Comparison of ENCODE assay signal across 17 cellular contexts in the genomic region with DNA sequence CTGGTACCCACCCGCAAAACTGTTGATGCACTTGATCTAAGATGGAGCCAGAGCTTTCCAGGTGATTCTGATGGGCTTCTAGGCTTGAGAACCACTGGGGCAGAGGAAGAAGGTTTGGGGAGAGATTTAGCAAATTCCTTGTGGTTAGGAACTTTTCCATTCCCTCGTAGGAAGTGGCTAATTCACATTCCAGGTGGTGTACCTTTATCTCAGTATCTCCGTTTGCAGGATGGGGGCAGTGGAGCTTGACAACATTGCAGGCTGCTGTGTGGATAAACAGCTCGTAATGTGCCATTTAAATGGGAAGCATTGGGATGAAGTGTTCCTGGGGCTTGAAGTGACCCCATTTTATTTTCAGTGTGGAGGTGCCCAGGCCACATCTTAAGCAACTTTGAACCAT.
DNase-seq lines count a peak whose midpoint lies in the region; ATAC-seq, FAIRE-seq and TF ChIP-seq lines count a peak whose summit lies in the region.
"Had no signal": no experiment of that assay in that cellular context is flagged by ENCODE, and none has a peak within 500 bp of the region (broad histone marks: within the 10 kb centered on the region; RNA-seq: fewer than 3 reads in every experiment).

No MANE protein-coding gene starts in this region.

- H3K4ac ChIP-seq in trophoblast cell (ENCODE audit: low read depth, low read length), result no peak overlapping the region

- H2AK5ac ChIP-seq in trophoblast cell (ENCODE audit: low read length), result no peak overlapping the region

- no peaks in the 10 kb centered on the region for H3K36me3 ChIP-seq in astrocyte (ENCODE audit: insufficient read depth, low read length)
- no peaks in the 10 kb centered on the region for H3K36me3 ChIP-seq in trophoblast cell (ENCODE audit: control insufficient read depth in 1 of 2, insufficient read depth in 2 of 2, low read length in 2 of 2)
- H3K36me3 ChIP-seq: BLaER1 treated with 17β-estradiol and CSF1 and Interleukin-3, amounts not matched to agents 10 nM and 100 nM had no signal

- H3K4me3 Mint-ChIP-seq in astrocyte (ENCODE audit: unreplicated experiment) (no peak overlapping the region), WTC11 (no peak overlapping the region)
- no peak overlapping the region for H3K4me3 Mint-ChIP-seq in activated naive CD4-positive, alpha-beta T cell treated with anti-CD3 and anti-CD28 coated beads, Interleukin-2, amount 10 ng/mL, durations not matched to agents 7 days and 5 days
- H3K4me3 Mint-ChIP-seq: B cell; CD8-positive, alpha-beta T cell; H9 had no signal

- H2BK120ac ChIP-seq in trophoblast cell (ENCODE audit: insufficient read depth, low read length, poor library complexity), result peak overlapping the region; percentile 12

- POLR2A ChIA-PET in WTC11 (lab: Charles Lee), result no interaction called here

- H3K9ac ChIP-seq in astrocyte (ENCODE audit: low read length), result no peak overlapping the region
- no peak overlapping the region for H3K9ac ChIP-seq in trophoblast cell (ENCODE audit: low read length)
- H3K9ac ChIP-seq: BLaER1 treated with 17β-estradiol and CSF1 and Interleukin-3, amounts not matched to agents 10 nM and 100 nM had no signal

- H2AFZ ChIP-seq in astrocyte (ENCODE audit: low read depth, low read length), result no peak overlapping the region
- no peak overlapping the region for H2AFZ ChIP-seq in trophoblast cell (ENCODE audit: insufficient read depth, low read length, poor library complexity)

- H3K4me1 ChIP-seq in astrocyte (ENCODE audit: insufficient read depth, low read length) (peaks cover 6% of the 10 kb centered on the region), trophoblast cell (ENCODE audit: control insufficient read depth in 1 of 2, insufficient read depth in 2 of 2, low read length in 2 of 2) (peaks cover 11% of the 10 kb centered on the region in 2 experiments)

- ATAC-seq in WTC11 (no peak), GM21381 (IDR thresholded peaks at IDR 0.05; ENCODE audit: unreplicated experiment) (no peak)
- ATAC-seq: CD8-positive, alpha-beta T cell; HepG2 had no signal

- WGBS in trophoblast cell (ENCODE audit: extremely low coverage, insufficient coverage, insufficient read length), result no CpG with 5 or more reads among the region's 4 CpGs

- no peak for FAIRE-seq in astrocyte (lab: Jason Lieb, UNC)
- FAIRE-seq: H1, HepG2 had no signal

- H3K9me3 Mint-ChIP-seq in astrocyte (ENCODE audit: unreplicated experiment) (no peaks in the 10 kb centered on the region), WTC11 (0 out of 2 replicates have a peak, but pooled peaks cover 8% of the 10 kb centered on the region)
- H3K9me3 Mint-ChIP-seq in activated naive CD4-positive, alpha-beta T cell treated with anti-CD3 and anti-CD28 coated beads, Interleukin-2, amount 10 ng/mL, durations not matched to agents 7 days and 5 days, result peaks cover 2% of the 10 kb centered on the region
- H3K9me3 Mint-ChIP-seq: CD8-positive, alpha-beta T cell had no signal

- H3K23ac ChIP-seq in trophoblast cell (ENCODE audit: low read length), result no peak overlapping the region

- H3K4me1 Mint-ChIP-seq in astrocyte (ENCODE audit: low read depth, unreplicated experiment) (peaks cover 12% of the 10 kb centered on the region), WTC11 (peaks cover 5% of the 10 kb centered on the region; the same call in 1 of the 2 replicates)
- H3K4me1 Mint-ChIP-seq in activated naive CD4-positive, alpha-beta T cell treated with anti-CD3 and anti-CD28 coated beads, Interleukin-2, amount 10 ng/mL, durations not matched to agents 7 days and 5 days, result no peaks in the 10 kb centered on the region
- H3K4me1 Mint-ChIP-seq: B cell, H9 had no signal

- H2BK5ac ChIP-seq in trophoblast cell (ENCODE audit: low read depth, low read length, poor library complexity), result peak overlapping the region; percentile 17

- no peaks in the 10 kb centered on the region for H3K27me3 Mint-ChIP-seq in astrocyte (ENCODE audit: low read depth, unreplicated experiment)
- no peaks in the 10 kb centered on the region for H3K27me3 Mint-ChIP-seq in WTC11 (ENCODE audit: low read depth)
- peaks cover 18% of the 10 kb centered on the region for H3K27me3 Mint-ChIP-seq in activated naive CD4-positive, alpha-beta T cell treated with anti-CD3 and anti-CD28 coated beads, Interleukin-2, amount 10 ng/mL, durations not matched to agents 7 days and 5 days
- H3K27me3 Mint-ChIP-seq: B cell had no signal

- no peaks in the 10 kb centered on the region for H4K20me1 ChIP-seq in astrocyte (ENCODE audit: insufficient read depth, low read length)
- H4K20me1 ChIP-seq: BLaER1 treated with 17β-estradiol and CSF1 and Interleukin-3, amounts not matched to agents 10 nM and 100 nM had no signal

- H3K79me2 ChIP-seq in astrocyte (ENCODE audit: insufficient read depth, low read length), result no peaks in the 10 kb centered on the region
- H3K79me2 ChIP-seq in trophoblast cell (ENCODE audit: control insufficient read depth, insufficient read depth, low read length, poor library complexity), result no peaks in the 10 kb centered on the region

- H3K4me2 ChIP-seq in astrocyte (ENCODE audit: low read length), result no peak overlapping the region
- no peak overlapping the region for H3K4me2 ChIP-seq in trophoblast cell (ENCODE audit: low read length)
- H3K4me2 ChIP-seq: BLaER1 treated with 17β-estradiol and CSF1 and Interleukin-3, amounts not matched to agents 10 nM and 100 nM had no signal

- no peak overlapping the region for H3K18ac ChIP-seq in trophoblast cell (ENCODE audit: low read length)

- DNase-seq in M059J (ENCODE audit: low read depth), result peak; percentile 52
- peak; percentile 17 for DNase-seq in astrocyte (ENCODE audit: low read depth)
- DNase-seq in left kidney (ENCODE audit: low read depth, low spot score), result peak; percentile 32
- DNase-seq in trophoblast cell, result peak in 1 of 2 donors; percentile 53
- DNase-seq in WTC11 (ENCODE audit: low spot score), result no peak
- DNase-seq in activated naive CD4-positive, alpha-beta T cell treated with anti-CD3 and anti-CD28 coated beads, Interleukin-2, amount 10 ng/mL, durations not matched to agents 7 days and 5 days, result no peak
- DNase-seq: 8988T; Calu3; CD8-positive, alpha-beta T cell; DMS79 treated with DMSO at 0.1 percent for 48 hours; GF-D8; H9 had no signal

- H3K27me3 ChIP-seq in astrocyte (ENCODE audit: insufficient read depth, low read length), result no peaks in the 10 kb centered on the region
- H3K27me3 ChIP-seq in trophoblast cell (ENCODE audit: insufficient read depth, low read length), result no peaks in the 10 kb centered on the region
- H3K27me3 ChIP-seq: BLaER1 treated with 17β-estradiol and CSF1 and Interleukin-3, amounts not matched to agents 10 nM and 100 nM had no signal

- no peaks in the 10 kb centered on the region for H3K9me3 ChIP-seq in astrocyte (ENCODE audit: insufficient read depth, low read depth, low read length)
- H3K9me3 ChIP-seq in trophoblast cell (ENCODE audit: insufficient read depth, low read depth, low read length), result no peaks in the 10 kb centered on the region

- no peak overlapping the region for H4K8ac ChIP-seq in trophoblast cell (ENCODE audit: low read depth, low read length)

- no peaks in the 10 kb centered on the region for H3K36me3 Mint-ChIP-seq in astrocyte (ENCODE audit: low read depth, unreplicated experiment)
- H3K36me3 Mint-ChIP-seq in WTC11, result peaks cover 2% of the 10 kb centered on the region; the same call in 1 of the 2 replicates
- no peaks in the 10 kb centered on the region for H3K36me3 Mint-ChIP-seq in activated naive CD4-positive, alpha-beta T cell treated with anti-CD3 and anti-CD28 coated beads, Interleukin-2, amount 10 ng/mL, durations not matched to agents 7 days and 5 days
- H3K36me3 Mint-ChIP-seq: CD8-positive, alpha-beta T cell had no signal

- no peak overlapping the region for H4K91ac ChIP-seq in trophoblast cell (ENCODE audit: low read depth, low read length)

- H3K4me3 ChIP-seq in astrocyte (ENCODE audit: insufficient read depth, low read depth, low read length) (no peak overlapping the region), trophoblast cell (ENCODE audit: low read depth, low read length) (no peak overlapping the region)
- H3K4me3 ChIP-seq: BLaER1 treated with 17β-estradiol and CSF1 and Interleukin-3, amounts not matched to agents 10 nM and 100 nM had no signal

- H3K27ac Mint-ChIP-seq in astrocyte (ENCODE audit: unreplicated experiment) (no peak overlapping the region), WTC11 (no peak overlapping the region)
- no peak overlapping the region for H3K27ac Mint-ChIP-seq in activated naive CD4-positive, alpha-beta T cell treated with anti-CD3 and anti-CD28 coated beads, Interleukin-2, amount 10 ng/mL, durations not matched to agents 7 days and 5 days
- H3K27ac Mint-ChIP-seq: B cell; CD8-positive, alpha-beta T cell; H9 had no signal

- peak overlapping the region; percentile 5 for H2BK12ac ChIP-seq in trophoblast cell (ENCODE audit: low read length)

- H3K14ac ChIP-seq in trophoblast cell (ENCODE audit: low read length), result no peak overlapping the region

- H4K12ac ChIP-seq in trophoblast cell (ENCODE audit: low read depth, low read length), result no peak overlapping the region

- H3K79me1 ChIP-seq in trophoblast cell (ENCODE audit: low read length), result no peaks in the 10 kb centered on the region

- H3K27ac ChIP-seq in astrocyte (ENCODE audit: low read depth, low read length) (no peak overlapping the region), trophoblast cell (ENCODE audit: low read depth, low read length) (no peak overlapping the region)
- H3K27ac ChIP-seq: BLaER1 treated with 17β-estradiol and CSF1 and Interleukin-3, amounts not matched to agents 10 nM and 100 nM had no signal

- CTCF ChIA-PET in WTC11 (lab: Charles Lee), result interaction anchor here (1.5 kb wide), 1 partner anchor 12 kb away, joined by 3 read pairs; no protein-coding TSS in a partner anchor
- CTCF ChIA-PET in activated naive CD4-positive, alpha-beta T cell treated with anti-CD3 and anti-CD28 coated beads, Interleukin-2, amount 10 ng/mL, durations not matched to agents 7 days and 5 days (lab: Charles Lee), result no interaction called here

- TF ChIP-seq CTCF in astrocyte (IDR thresholded peaks at IDR 0.05; ENCODE audit: insufficient read depth, low read depth, low read length), result no peak
- no peak for TF ChIP-seq CTCF in WTC11 (IDR thresholded peaks at IDR 0.05)

TF ChIP-seq in WTC11, 78 proteins besides CTCF, POLR2A, EP300 and RAD21 (continues in another document):
- TF ChIP-seq, protein P1, sequence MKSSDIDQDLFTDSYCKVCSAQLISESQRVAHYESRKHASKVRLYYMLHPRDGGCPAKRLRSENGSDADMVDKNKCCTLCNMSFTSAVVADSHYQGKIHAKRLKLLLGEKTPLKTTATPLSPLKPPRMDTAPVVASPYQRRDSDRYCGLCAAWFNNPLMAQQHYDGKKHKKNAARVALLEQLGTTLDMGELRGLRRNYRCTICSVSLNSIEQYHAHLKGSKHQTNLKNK (CRISPR knock-in tag; IDR thresholded peaks at IDR 0.05), result no peak

Comparison
In these comparisons a context has a peak if more than half of its experiments do, and no peak if none do; other contexts are left out.
1. DNase-seq: peak in M059J (single experiment), astrocyte (single experiment) and left kidney (single experiment); none in WTC11 (single experiment) and activated naive CD4-positive, alpha-beta T cell treated with anti-CD3 and anti-CD28 coated beads, Interleukin-2, amount 10 ng/mL, durations not matched to agents 7 days and 5 days (single experiment).